8 cellular contexts compared by ENCODE assay signal in the genomic region with DNA sequence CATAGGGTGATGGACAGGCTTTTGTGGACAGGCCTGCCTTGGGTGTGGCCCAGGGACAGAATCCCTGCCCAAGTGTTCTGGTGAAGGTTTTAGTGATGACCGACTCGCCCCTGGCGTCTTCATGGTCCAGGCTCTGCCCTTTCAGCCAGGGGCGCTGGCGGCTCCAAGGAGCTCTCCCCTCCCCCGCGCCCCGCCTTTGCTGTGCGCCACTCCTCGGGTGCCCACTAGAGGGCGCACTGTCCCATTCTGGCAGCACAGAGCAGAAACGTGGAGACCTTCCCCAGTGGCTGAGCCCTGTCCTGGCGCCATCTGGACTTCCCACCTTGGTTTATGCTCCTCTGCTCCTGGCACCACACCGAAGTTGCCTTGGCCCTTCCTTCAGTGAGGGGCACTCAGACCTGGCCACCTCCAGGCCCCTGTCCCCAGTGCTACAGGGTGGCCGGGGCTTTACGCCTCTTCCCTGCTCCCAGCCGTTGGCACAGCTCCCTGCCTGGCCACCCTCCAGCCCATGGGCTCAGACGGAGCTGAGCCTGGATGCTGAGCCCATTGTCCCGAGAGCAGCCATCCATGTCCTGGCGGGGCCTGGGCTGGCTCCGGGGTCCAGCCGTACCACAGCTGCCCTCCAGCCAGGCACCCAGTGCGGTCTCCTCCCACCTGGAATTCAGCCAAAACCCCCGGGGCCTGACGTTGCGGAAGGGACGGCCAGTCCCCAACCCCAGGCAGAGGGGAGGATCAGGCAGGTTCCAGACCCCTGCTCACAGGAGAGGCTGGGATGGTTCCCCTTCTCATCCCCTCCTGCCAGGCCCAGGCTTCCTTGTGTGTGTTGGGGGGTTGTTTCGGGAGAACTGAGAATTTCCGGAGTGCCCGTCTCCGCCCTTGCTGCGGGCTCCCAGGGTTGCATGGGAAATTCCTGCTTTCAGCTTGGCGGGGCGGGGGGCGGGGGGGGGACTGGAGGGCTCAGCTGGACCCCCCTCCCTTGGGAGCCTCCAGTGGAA. TPM values are rescaled to one million over a fixed set of nuclear protein-coding genes. Genes with fewer than 3 reads are reported as not detected.
DNase-seq lines count a peak whose midpoint lies in the region; ATAC-seq and TF ChIP-seq lines count a peak whose summit lies in the region.

No MANE protein-coding gene starts in this region.

- H3K27ac ChIP-seq in angular gyrus (ENCODE audit: low read depth, low read length) (peak overlapping the region; percentile 84), right atrium auricular region (peak overlapping the region; percentile 95 to 98), aorta (ENCODE audit: low read depth in 1 of 2, low read length in 2 of 2) (peak overlapping the region; percentile 85 to 86)

- intact Hi-C loops in aorta (cut with DNase I), result loop anchor here (10.0 kb wide), 2 partner anchors 386 to 1756 kb away; no protein-coding TSS in a partner anchor

- TF ChIP-seq CTCF in right atrium auricular region (IDR thresholded peaks at IDR 0.05), result peak; percentile 99

- 0 to 1% methylated on average over 32 to 35 of the region's 35 CpGs for WGBS in aorta, 2 donors

- no peaks in the 10 kb centered on the region for H3K27me3 ChIP-seq in right atrium auricular region
- H3K27me3 ChIP-seq in aorta (ENCODE audit: control insufficient read depth in 1 of 2, insufficient read depth in 2 of 2, low read length in 1 of 2), result no peaks in the 10 kb centered on the region

- H3K4me3 ChIP-seq in right atrium auricular region, result peak overlapping the region; percentile 28 to 43
- peak overlapping the region; percentile 4 to 6 for H3K4me3 ChIP-seq in aorta (ENCODE audit: low read length in 2 of 2)

- H3K9me3 ChIP-seq in right atrium auricular region, result no peaks in the 10 kb centered on the region
- H3K9me3 ChIP-seq in aorta (ENCODE audit: control insufficient read depth, low read length), result no peaks in the 10 kb centered on the region

- DNase-seq in GF-D8 (lab: John Stamatoyannopoulos, UW), result peak; percentile 31
- peak; percentile 87 for DNase-seq in NCI-H1694 treated with DMSO at 0.1 percent for 48 hours (lab: John Stamatoyannopoulos, UW)
- peak; percentile 80 to 88 (median 84) for DNase-seq in T-helper 2 cell
- peak; percentile 95 for DNase-seq in right atrium auricular region (ENCODE audit: low spot score)
- peak; percentile 79 for DNase-seq in renal cortical epithelial cell (ENCODE audit: low read depth)
- DNase-seq in aorta, result peak; percentile 93 to 97

- ATAC-seq in HG02678 (IDR thresholded peaks at IDR 0.05; ENCODE audit: unreplicated experiment) (peak; percentile 57), aorta (ENCODE audit: low FRiP score) (peak; percentile 82)

- H3K36me3 ChIP-seq in right atrium auricular region, result peaks cover 17% of the 10 kb centered on the region
- no peaks in the 10 kb centered on the region for H3K36me3 ChIP-seq in aorta (ENCODE audit: control insufficient read depth in 1 of 2, insufficient read depth in 2 of 2, low read length in 1 of 2)

- peaks cover 0 to 97% of the 10 kb centered on the region in 2 donors for H3K4me1 ChIP-seq in right atrium auricular region
- H3K4me1 ChIP-seq in aorta (ENCODE audit: control insufficient read depth in 1 of 2, insufficient read depth in 2 of 2, low read length in 2 of 2), result peaks cover 0 to 2% of the 10 kb centered on the region in 2 donors

RNA-seq across cellular contexts. Expression of a gene that starts 5.6 kb away (rescaled TPM):
- total RNA-seq in right atrium auricular region, result 10 to 100 TPM; 42.9 to 79.2 TPM
- total RNA-seq in renal cortical epithelial cell, result 0.87 and 12.2 TPM in 2 replicates
- 100 to 1,000 TPM; 229 to 236 TPM for total RNA-seq in aorta
- 1,000 to 10,000 TPM in 1 of 2 donors, 100 to 1,000 TPM in 1; 740 to 1,123 TPM for polyA plus RNA-seq in aorta

RNA-seq across cellular contexts. Expression of a gene that starts 6.5 kb away (rescaled TPM):
- 1,000 to 10,000 TPM in 1 of 2 donors, 100 to 1,000 TPM in 1; 831 to 1,272 TPM for total RNA-seq in right atrium auricular region
- total RNA-seq in renal cortical epithelial cell, result 76.6 and 206 TPM in 2 replicates
- total RNA-seq in aorta, result 100 to 1,000 TPM; 267 to 352 TPM
- polyA plus RNA-seq in aorta, result 100 to 1,000 TPM; 432 to 698 TPM

RNA-seq across cellular contexts. Expression of a gene that starts 9.9 kb away (rescaled TPM):
- total RNA-seq in right atrium auricular region (1 to 10 TPM; 3.5 to 3.9 TPM), renal cortical epithelial cell (7.2 and 7.6 TPM in 2 replicates), aorta (10 to 100 TPM in 1 of 2 donors, 1 to 10 TPM in 1; 8.6 to 30.5 TPM)
- polyA plus RNA-seq in aorta, result 10 to 100 TPM in 1 of 2 donors, 1 to 10 TPM in 1; 9.6 to 33.8 TPM

RNA-seq across cellular contexts. Expression of a gene that starts 45.3 kb away (rescaled TPM):
- 1 to 10 TPM; 3.4 to 5.8 TPM for total RNA-seq in right atrium auricular region
- total RNA-seq in renal cortical epithelial cell, result 1.7 and 8.4 TPM in 2 replicates
- total RNA-seq in aorta, result 1 to 10 TPM; 1.9 to 7.5 TPM
- polyA plus RNA-seq in aorta, result 1 to 10 TPM in 1 of 2 donors, under 1 TPM in 1; 0.75 to 4.2 TPM

Comparison
In these comparisons a context has a peak if more than half of its experiments do, and no peak if none do; other contexts are left out.
1. Peak in every context shown above with its lines: DNase-seq, ATAC-seq, H3K4me3 ChIP-seq and H3K27ac ChIP-seq.
2. DNase-seq: peak in every context shown above with its lines; median percentile 95 in right atrium auricular region; 95 in aorta; 87 in NCI-H1694 treated with DMSO at 0.1 percent for 48 hours; 84 in T-helper 2 cell; 79 in renal cortical epithelial cell; 31 in GF-D8.